In genomic region chr13:48559638-48560320, GRCh38 we compare ENCODE assay signal across 17 cellular contexts. TPM values are rescaled to one million over a fixed set of nuclear protein-coding genes. Genes with fewer than 3 reads are reported as not detected.
A peak's percentile ranks its signal among the peaks of the same experiment; 100 is the strongest.
DNase-seq lines count a peak whose midpoint lies in the region; ATAC-seq and TF ChIP-seq lines count a peak whose summit lies in the region.
"Had no signal": no experiment of that assay in that cellular context is flagged by ENCODE, and none has a peak within 500 bp of the region (broad histone marks: within the 10 kb centered on the region; RNA-seq: fewer than 3 reads in every experiment).

No MANE protein-coding gene starts in this region.

- peaks cover 18% of the 10 kb centered on the region for H3K9me3 Mint-ChIP-seq in stimulated activated memory B cell treated with anti-CD40 and anti-IgM and Interleukin-4, amounts not matched to agents 10 μg/mL and 1 μg/mL and 100 μg/mL, for 72 hours

- H3K27ac Mint-ChIP-seq in stimulated activated memory B cell treated with anti-CD40 and anti-IgM and Interleukin-4, amounts not matched to agents 10 μg/mL and 1 μg/mL and 100 μg/mL, for 72 hours: no peak overlapping the region
- H3K27ac Mint-ChIP-seq: activated T-helper 2 cell treated with anti-CD3 and anti-CD28 coated beads, Interferon-gamma antibody, Interleukin-2, Interleukin-4, amounts not matched to agents 10 μg/mL and 5 μg/mL and 100 μg/mL, durations not matched to agents 14 hours and 24 hours and 36 hours; memory B cell; stimulated activated naive B cell treated with anti-CD40 and anti-IgM and Interleukin-4, amounts not matched to agents 10 μg/mL and 1 μg/mL and 100 μg/mL, for 72 hours had no signal

- ATAC-seq in stimulated activated memory B cell treated with anti-CD40 and anti-IgM and Interleukin-4, amounts not matched to agents 10 μg/mL and 1 μg/mL and 100 μg/mL, for 72 hours: no peak
- ATAC-seq: stimulated activated naive B cell treated with anti-CD40 and anti-IgM and Interleukin-4, amounts not matched to agents 10 μg/mL and 1 μg/mL and 100 μg/mL, for 72 hours had no signal

- peaks cover 19% of the 10 kb centered on the region for H3K4me1 Mint-ChIP-seq in stimulated activated memory B cell treated with anti-CD40 and anti-IgM and Interleukin-4, amounts not matched to agents 10 μg/mL and 1 μg/mL and 100 μg/mL, for 72 hours

- H3K4me3 Mint-ChIP-seq in stimulated activated memory B cell treated with anti-CD40 and anti-IgM and Interleukin-4, amounts not matched to agents 10 μg/mL and 1 μg/mL and 100 μg/mL, for 72 hours: no peak overlapping the region
- H3K4me3 Mint-ChIP-seq: memory B cell; stimulated activated naive B cell treated with anti-CD40 and anti-IgM and Interleukin-4, amounts not matched to agents 10 μg/mL and 1 μg/mL and 100 μg/mL, for 72 hours had no signal

- peaks cover 70% of the 10 kb centered on the region for H3K27me3 Mint-ChIP-seq in stimulated activated memory B cell treated with anti-CD40 and anti-IgM and Interleukin-4, amounts not matched to agents 10 μg/mL and 1 μg/mL and 100 μg/mL, for 72 hours

- H3K36me3 Mint-ChIP-seq in stimulated activated memory B cell treated with anti-CD40 and anti-IgM and Interleukin-4, amounts not matched to agents 10 μg/mL and 1 μg/mL and 100 μg/mL, for 72 hours: peaks cover 9% of the 10 kb centered on the region

- in situ Hi-C loops in brain microvascular endothelial cell (cut with HindIII; ENCODE audit: low pct_ligation_motif_present, low sequenced_read_pairs): loop anchor here (25.0 kb wide), 1 partner anchor 197 kb away; no protein-coding TSS in a partner anchor

- H3K4me3 ChIP-seq in brain microvascular endothelial cell (ENCODE audit: low read depth, low read length) (no peak overlapping the region), BE2C (ENCODE audit: low read depth, low read length) (no peak overlapping the region)
- H3K4me3 ChIP-seq: BLaER1 treated with 17β-estradiol and CSF1 and Interleukin-3, amounts not matched to agents 10 nM and 100 nM; sigmoid colon had no signal

- no peaks in the 10 kb centered on the region for H3K27me3 ChIP-seq in brain microvascular endothelial cell (replicated peaks)
- no peaks in the 10 kb centered on the region for H3K27me3 ChIP-seq in BE2C
- H3K27me3 ChIP-seq: BLaER1 treated with 17β-estradiol and CSF1 and Interleukin-3, amounts not matched to agents 10 nM and 100 nM; sigmoid colon had no signal

- H3K27ac ChIP-seq in KOPT-K1 (ENCODE audit: low read depth, low read length, poor library complexity, severe bottlenecking): peak overlapping the region; percentile 98
- H3K27ac ChIP-seq in brain microvascular endothelial cell: peak overlapping the region; percentile 50
- H3K27ac ChIP-seq: sigmoid colon had no signal

- H3K36me3 ChIP-seq in KOPT-K1 (ENCODE audit: insufficient read depth, low read length) (0 out of 2 replicates have a peak, but pooled peaks cover 4% of the 10 kb centered on the region), brain microvascular endothelial cell (replicated peaks) (no peaks in the 10 kb centered on the region), BE2C (no peaks in the 10 kb centered on the region)
- H3K36me3 ChIP-seq: sigmoid colon had no signal

- DNase-seq in EH (ENCODE audit: low read depth): peak; percentile 66
- DNase-seq in brain microvascular endothelial cell: peak; percentile 58
- DNase-seq in hepatic stellate cell (ENCODE audit: low spot score): peak; percentile 45
- no peak for DNase-seq in middle frontal gyrus (ENCODE audit: extremely low spot score, low spot score)
- DNase-seq in BE2C: no peak
- DNase-seq: anterior cingulate cortex; immature natural killer cell; NCI-H1417 treated with DMSO at 0.1 percent for 48 hours; NCI-H345; NK-92 treated with Interleukin-12 subunit alpha and Interleukin-12 subunit beta, amount 100 ng/mL, for 24 hours; sigmoid colon; stimulated activated naive B cell treated with anti-CD40 and anti-IgM and Interleukin-4, amounts not matched to agents 10 μg/mL and 1 μg/mL and 100 μg/mL, for 72 hours had no signal

- peaks cover 18% of the 10 kb centered on the region for H3K4me1 ChIP-seq in BE2C
- H3K4me1 ChIP-seq: sigmoid colon had no signal

- peaks cover 17% of the 10 kb centered on the region for H3K9me3 ChIP-seq in KOPT-K1 (ENCODE audit: insufficient read depth, low read length, poor library complexity, severe bottlenecking)
- no peaks in the 10 kb centered on the region; the same call in 1 of the 2 replicates for H3K9me3 ChIP-seq in BE2C

- TF ChIP-seq CTCF in brain microvascular endothelial cell (IDR thresholded peaks at IDR 0.05; ENCODE audit: low read depth, low read length, missing control alignments) (no peak), BE2C (IDR thresholded peaks at IDR 0.05; ENCODE audit: low read depth, low read length) (no peak)

RNA-seq across cellular contexts. Expression of gene RCBTB2, which starts 26.9 kb away (rescaled TPM):
- polyA plus RNA-seq in BE2C (2012; ENCODE audit: insufficient read depth, insufficient read length, low read depth): 9.2 TPM

Comparison
In these comparisons a context has a peak if more than half of its experiments do, and no peak if none do; other contexts are left out.
1. DNase-seq: peak in EH (single experiment), brain microvascular endothelial cell (single experiment) and hepatic stellate cell (single experiment); none in middle frontal gyrus (single experiment) and BE2C (single experiment).